ENCODE assay signal across 8 cellular contexts in genomic region chr19:9818175-9818733, GRCh38. TPM values are rescaled to one million over a fixed set of nuclear protein-coding genes. Genes with fewer than 3 reads are reported as not detected.
DNase-seq lines count a peak whose midpoint lies in the region; ATAC-seq and TF ChIP-seq lines count a peak whose summit lies in the region.

No MANE protein-coding gene starts in this region.

- no peaks in the 10 kb centered on the region for H3K9me3 Mint-ChIP-seq in osteocyte (ENCODE audit: unreplicated experiment)

- peak overlapping the region; percentile 95 for H2AFZ ChIP-seq in PC-9

- peak overlapping the region; percentile 98 for H3K27ac Mint-ChIP-seq in osteocyte (ENCODE audit: unreplicated experiment)

- peaks cover 35% of the 10 kb centered on the region for H3K4me1 Mint-ChIP-seq in osteocyte (ENCODE audit: unreplicated experiment)

- no peaks in the 10 kb centered on the region for H3K9me2 ChIP-seq in PC-9 (ENCODE audit: insufficient read depth)

- peaks cover 38% of the 10 kb centered on the region for H3K79me2 ChIP-seq in PC-9 (ENCODE audit: low read depth)

- peaks cover 12% of the 10 kb centered on the region for H3K36me3 Mint-ChIP-seq in osteocyte (ENCODE audit: unreplicated experiment)

- peak overlapping the region; percentile 94 for H3K4me3 ChIP-seq in GM06990 (replicated peaks; ENCODE audit: low read depth, low read length)
- peak overlapping the region; percentile 93 for H3K4me3 ChIP-seq in PC-9
- H3K4me3 ChIP-seq in epithelial cell of esophagus (ENCODE audit: low read length) = peak overlapping the region; percentile 95

- ATAC-seq in HG03520 (IDR thresholded peaks at IDR 0.05; ENCODE audit: unreplicated experiment) (no peak), GM18519 (IDR thresholded peaks at IDR 0.05; ENCODE audit: low FRiP score, unreplicated experiment) (no peak), HG03521 (IDR thresholded peaks at IDR 0.05; ENCODE audit: unreplicated experiment) (no peak)

- no peaks in the 10 kb centered on the region for H3K27me3 Mint-ChIP-seq in osteocyte (ENCODE audit: unreplicated experiment)

- POLR2A ChIA-PET in PC-9 (lab: Charles Lee; ENCODE audit: unreplicated experiment) = interaction anchor here (0.6 to 0.7 kb wide), 6 partner anchors 9 to 1367 kb away, joined by 3 to 27 read pairs (median 12); partner anchors contain the start of genes PIN1 and ZNF846

- H3K4me2 ChIP-seq in PC-9 = peak overlapping the region; percentile 83

- H3F3A ChIP-seq in PC-9 (ENCODE audit: insufficient read depth, low read depth) = peaks cover 7% of the 10 kb centered on the region; the same call in 1 of the 2 replicates

- TSS peak; percentile 31 for BruUV-seq in PC-9 (replicated peaks; lab: Mats Ljungman, UMichigan)

- CTCF ChIA-PET in PC-9 (lab: Charles Lee) = interaction anchor here (0.6 kb wide), 1 partner anchor 279 kb away, joined by 3 read pairs; no protein-coding TSS in a partner anchor

- no peak for DNase-seq in GM06990 (ENCODE audit: extremely low read depth, insufficient read length)
- no peak for DNase-seq in PC-9
- DNase-seq in epithelial cell of esophagus (ENCODE audit: low read depth) = no peak
- DNase-seq in osteocyte (ENCODE audit: extremely low spot score, unreplicated experiment) = no peak
- DNase-seq in A172 (ENCODE audit: low spot score) = no peak

- H4K20me1 ChIP-seq in PC-9 (ENCODE audit: insufficient read depth) = no peaks in the 10 kb centered on the region

- H3K4me1 ChIP-seq in PC-9 (replicated peaks; ENCODE audit: insufficient read depth) = peaks cover 15% of the 10 kb centered on the region

- intact Hi-C loops in PC-9 (cut with micrococcal nuclease; ENCODE audit: unreplicated experiment) = loop anchor here (2.0 kb wide), 1 partner anchor 33 kb away; no protein-coding TSS in a partner anchor

- peak overlapping the region; percentile 82 for H3K27ac ChIP-seq in PC-9

- H3K27me3 ChIP-seq in GM06990 (replicated peaks; ENCODE audit: control insufficient read depth, insufficient read depth, low read length) (no peaks in the 10 kb centered on the region), PC-9 (ENCODE audit: insufficient read depth, low read depth) (no peaks in the 10 kb centered on the region)

- peak overlapping the region; percentile 89 for H3K4me3 Mint-ChIP-seq in osteocyte (ENCODE audit: unreplicated experiment)

- no peaks in the 10 kb centered on the region for H3K9me3 ChIP-seq in PC-9 (ENCODE audit: insufficient read depth, low read depth)

- H3K36me3 ChIP-seq in GM06990 (ENCODE audit: control insufficient read depth, insufficient read depth, low read length) (peaks cover 2% of the 10 kb centered on the region), PC-9 (ENCODE audit: low read depth) (peaks cover 16% of the 10 kb centered on the region; the same call in 1 of the 2 replicates)

- no peak for TF ChIP-seq CTCF in GM06990 (IDR thresholded peaks at IDR 0.05; ENCODE audit: insufficient read depth, low read length, poor library complexity, severe bottlenecking)
- TF ChIP-seq CTCF in PC-9 (conservative IDR thresholded peaks at IDR 0.05) = no peak
- TF ChIP-seq CTCF in epithelial cell of esophagus (IDR thresholded peaks at IDR 0.05; ENCODE audit: insufficient read depth, low read depth, low read length, missing control alignments) = no peak
- TF ChIP-seq CTCF in osteocyte (IDR thresholded peaks at IDR 0.05) = no peak

RNA-seq across cellular contexts. Expression of gene FBXL12, which starts 0.6 kb away (rescaled TPM):
- total RNA-seq in PC-9 (2021) = 30.7 and 35.8 TPM in 2 replicates
- total RNA-seq in osteocyte = 28.1 and 29.0 TPM in 2 replicates
- total RNA-seq in A172 (2014; rRNA removed; shearing (Covaris generic)) = 17.3 and 18.1 TPM in 2 replicates

RNA-seq across cellular contexts. Expression of gene UBL5, which starts 9.5 kb away (rescaled TPM):
- total RNA-seq in PC-9 (2021) = 400 and 403 TPM in 2 replicates
- 258 and 260 TPM in 2 replicates for total RNA-seq in osteocyte
- total RNA-seq in A172 (2014; rRNA removed; shearing (Covaris generic)) = 506 and 560 TPM in 2 replicates

RNA-seq across cellular contexts. Expression of gene PIN1, which starts 16.9 kb away (rescaled TPM):
- total RNA-seq in PC-9 (2021) (72.2 and 74.1 TPM in 2 replicates), osteocyte (67.4 and 70.3 TPM in 2 replicates)
- total RNA-seq in A172 (2014; rRNA removed; shearing (Covaris generic)) = 231 and 232 TPM in 2 replicates

RNA-seq across cellular contexts. Expression of gene ZNF846, which starts 49.7 kb away (rescaled TPM):
- 8.3 and 9.6 TPM in 2 replicates for total RNA-seq in PC-9 (2021)
- 15.3 and 16.0 TPM in 2 replicates for total RNA-seq in osteocyte
- 1.2 and 3.8 TPM in 2 replicates for total RNA-seq in A172 (2014; rRNA removed; shearing (Covaris generic))
